11 cellular contexts compared by ENCODE assay signal in the genomic region with DNA sequence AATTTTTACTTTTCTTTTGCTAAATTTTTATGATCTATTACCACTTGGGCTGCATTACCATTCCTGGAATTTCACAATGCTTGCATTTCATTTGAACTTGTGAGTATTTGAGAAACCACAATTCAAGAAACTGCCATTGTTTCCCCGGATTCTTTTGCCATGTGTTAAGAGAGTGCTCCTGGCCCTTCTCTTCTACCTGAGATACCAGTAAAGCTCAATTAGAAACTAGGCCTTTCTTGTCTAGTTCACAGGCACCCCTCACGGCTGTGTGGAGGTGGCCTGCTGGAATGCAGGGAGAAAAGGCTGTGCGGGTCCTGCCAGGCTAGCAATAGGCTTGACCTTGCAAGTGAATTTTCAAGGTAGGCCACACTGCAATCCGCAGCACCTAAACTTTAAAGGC. TPM values are rescaled to one million over a fixed set of nuclear protein-coding genes. Genes with fewer than 3 reads are reported as not detected.
DNase-seq lines count a peak whose midpoint lies in the region; ATAC-seq and TF ChIP-seq lines count a peak whose summit lies in the region.
"Had no signal": no experiment of that assay in that cellular context is flagged by ENCODE, and none has a peak within 500 bp of the region (broad histone marks: within the 10 kb centered on the region; RNA-seq: fewer than 3 reads in every experiment).

No MANE protein-coding gene starts in this region.

- ATAC-seq in body of pancreas = no peak
- ATAC-seq in GM18909 (IDR thresholded peaks at IDR 0.05; ENCODE audit: poor library complexity, unreplicated experiment) = no peak

- peak overlapping the region; percentile 27; the same call in 1 of the 2 replicates for H3K4me2 ChIP-seq in BLaER1
- H3K4me2 ChIP-seq in neural progenitor cell = peak overlapping the region; percentile 54
- H3K4me2 ChIP-seq: KMS-11 had no signal

- no peak overlapping the region for H3K4me3 Mint-ChIP-seq in neural progenitor cell

- peaks cover 30% of the 10 kb centered on the region for H3F3A ChIP-seq in neural progenitor cell (ENCODE audit: low read depth)

- H3K36me3 ChIP-seq in BLaER1 = peaks cover 88% of the 10 kb centered on the region
- peaks cover 76% of the 10 kb centered on the region for H3K36me3 ChIP-seq in SK-N-MC (ENCODE audit: insufficient read depth, low read length)
- peaks cover 5% of the 10 kb centered on the region for H3K36me3 ChIP-seq in neural progenitor cell
- H3K36me3 ChIP-seq in body of pancreas (replicated peaks in 1 of 2; ENCODE audit: insufficient read depth in 1 of 2, low read depth in 2 of 2) = no peaks in the 10 kb centered on the region

- H3K9ac ChIP-seq in BLaER1 (no peak overlapping the region), SK-N-MC (ENCODE audit: insufficient read length) (no peak overlapping the region), neural progenitor cell (no peak overlapping the region)
- H3K9ac ChIP-seq: KMS-11 had no signal

- H3K36me3 Mint-ChIP-seq in neural progenitor cell = peaks cover 24% of the 10 kb centered on the region

- peaks cover 67% of the 10 kb centered on the region for H3K4me1 Mint-ChIP-seq in neural progenitor cell

- H4K20me1 ChIP-seq in BLaER1 (peaks cover 100% of the 10 kb centered on the region), neural progenitor cell (ENCODE audit: low read depth) (peaks cover 90% of the 10 kb centered on the region)

- intact Hi-C loops in body of pancreas (cut with DNase I) = no loop called here

- H3K27me3 Mint-ChIP-seq in neural progenitor cell (ENCODE audit: insufficient read depth, low read depth) = no peaks in the 10 kb centered on the region

- DNase-seq in SK-N-MC (ENCODE audit: low read depth, low spot score) (no peak), fibroblast of peridontal ligament (ENCODE audit: extremely low read depth) (peak; percentile 81), neural progenitor cell (ENCODE audit: low spot score) (no peak), GM13977 (ENCODE audit: low spot score) (no peak), body of pancreas (no peak), hypothalamus (lab: John Stamatoyannopoulos, UW) (no peak)
- DNase-seq: effector memory CD4-positive, alpha-beta T cell had no signal

- no peak overlapping the region for H2AFZ ChIP-seq in neural progenitor cell (replicated peaks)

- TF ChIP-seq POLR2A in body of pancreas (IDR thresholded peaks at IDR 0.05) = no peak

- WGBS in body of pancreas, 2 donors = 77 to 78% methylated on average over 4 of the region's 4 CpGs

- H3K27ac ChIP-seq in BLaER1 = no peak overlapping the region
- peak overlapping the region; percentile 78 for H3K27ac ChIP-seq in SK-N-MC
- H3K27ac ChIP-seq in neural progenitor cell = peak overlapping the region; percentile 79
- no peak overlapping the region for H3K27ac ChIP-seq in body of pancreas
- H3K27ac ChIP-seq: C4-2B, KMS-11 had no signal

- no peak overlapping the region for H3K4me3 ChIP-seq in BLaER1
- H3K4me3 ChIP-seq in SK-N-MC = no peak overlapping the region
- H3K4me3 ChIP-seq in neural progenitor cell = no peak overlapping the region
- H3K4me3 ChIP-seq in body of pancreas = no peak overlapping the region

- H3K27ac Mint-ChIP-seq in neural progenitor cell = peak overlapping the region; percentile 54

- H3K4me1 ChIP-seq in BLaER1 (peaks cover 99% of the 10 kb centered on the region), neural progenitor cell (peaks cover 53% of the 10 kb centered on the region), body of pancreas (peaks cover 10% of the 10 kb centered on the region)

- in situ Hi-C loops in GM13977 (cut with MboI; ENCODE audit: low pct_unique_long_range_greater_than_20kb, low sequenced_read_pairs, unreplicated experiment) = no loop called here

- H3K27me3 ChIP-seq in BLaER1 (no peaks in the 10 kb centered on the region), neural progenitor cell (no peaks in the 10 kb centered on the region), body of pancreas (no peaks in the 10 kb centered on the region)

- TF ChIP-seq CTCF in neural progenitor cell (IDR thresholded peaks at IDR 0.05) (no peak), GM13977 (IDR thresholded peaks at IDR 0.05; ENCODE audit: extremely low read depth, insufficient read depth, missing control alignments) (no peak), body of pancreas (IDR thresholded peaks at IDR 0.05) (no peak)

- H3K9me3 ChIP-seq in BLaER1 (no peaks in the 10 kb centered on the region), SK-N-MC (ENCODE audit: low read depth, low read length) (no peaks in the 10 kb centered on the region), neural progenitor cell (ENCODE audit: low read depth) (no peaks in the 10 kb centered on the region), body of pancreas (no peaks in the 10 kb centered on the region)

- H3K9me3 Mint-ChIP-seq in neural progenitor cell = no peaks in the 10 kb centered on the region

- peaks cover 100% of the 10 kb centered on the region for H3K79me2 ChIP-seq in neural progenitor cell (ENCODE audit: low read depth)

RNA-seq across cellular contexts. Expression of gene ZEB2, which starts 40.8 kb away (rescaled TPM):
- 72.9 and 106 TPM in 2 replicates for total RNA-seq in neural progenitor cell (ENCODE audit: low replicate concordance)
- 10 to 100 TPM; 18.5 to 24.6 TPM for total RNA-seq in body of pancreas

Comparison
In these comparisons a context has a peak if more than half of its experiments do, and no peak if none do; other contexts are left out.
1. H3K27ac ChIP-seq: peak in SK-N-MC (single experiment) and neural progenitor cell (single experiment); none in BLaER1 (single experiment) and body of pancreas (0 of 4).